In genomic region chr17:36942631-36943125, GRCh38 we compare ENCODE assay signal across 12 cellular contexts. TPM values are rescaled to one million over a fixed set of nuclear protein-coding genes. Genes with fewer than 3 reads are reported as not detected.
A peak's percentile ranks its signal among the peaks of the same experiment; 100 is the strongest.
DNase-seq lines count a peak whose midpoint lies in the region; ATAC-seq and TF ChIP-seq lines count a peak whose summit lies in the region.
"Had no signal": no experiment of that assay in that cellular context is flagged by ENCODE, and none has a peak within 500 bp of the region (broad histone marks: within the 10 kb centered on the region; RNA-seq: fewer than 3 reads in every experiment).

No MANE protein-coding gene starts in this region.

- peaks cover 37 to 71% of the 10 kb centered on the region in 2 experiments for H3K4me1 Mint-ChIP-seq in H9
- H3K4me1 Mint-ChIP-seq in glutamatergic neuron (ENCODE audit: low read depth, unreplicated experiment): peaks cover 8% of the 10 kb centered on the region

- H3K27ac ChIP-seq in H9 (ENCODE audit: insufficient read length, low read depth, low read length): no peak overlapping the region
- H3K27ac ChIP-seq in osteoblast (ENCODE audit: low read depth, low read length): no peak overlapping the region

- H3K23me2 ChIP-seq in H9 (ENCODE audit: insufficient read length, low read depth, low read length, poor library complexity, severe bottlenecking): no peaks in the 10 kb centered on the region

- peak overlapping the region; percentile 37 for H3K4me2 ChIP-seq in H9 (ENCODE audit: insufficient read depth, insufficient read length, low read length)
- H3K4me2 ChIP-seq in osteoblast (ENCODE audit: insufficient read depth, low read length): no peak overlapping the region

- H3K4ac ChIP-seq in H9 (ENCODE audit: low read depth, low read length): no peak overlapping the region

- H2BK12ac ChIP-seq in H9 (ENCODE audit: insufficient read length, low read depth, low read length): no peak overlapping the region

- H3K4me3 ChIP-seq in osteoblast (ENCODE audit: insufficient read depth, low read length): no peak overlapping the region

- H4K8ac ChIP-seq in H9 (replicated peaks; ENCODE audit: insufficient read length, low read depth, low read length): no peak overlapping the region

- H4K91ac ChIP-seq in H9 (ENCODE audit: insufficient read length, low read depth, low read length): no peak overlapping the region

- H3K36me3 Mint-ChIP-seq in H9 (ENCODE audit: insufficient read depth in 1 of 3, low read depth in 3 of 3) (no peaks in the 10 kb centered on the region; a peak in 1 of 7 replicates), glutamatergic neuron (ENCODE audit: unreplicated experiment) (no peaks in the 10 kb centered on the region)

- H3K56ac ChIP-seq in H9 (ENCODE audit: insufficient read length, low read depth, low read length): no peak overlapping the region

- H4K20me1 ChIP-seq in H9 (ENCODE audit: control insufficient read depth, insufficient read depth, insufficient read length): peaks cover 4% of the 10 kb centered on the region
- no peaks in the 10 kb centered on the region for H4K20me1 ChIP-seq in osteoblast (ENCODE audit: insufficient read depth, low read length)

- TF ChIP-seq CTCF in H9 (conservative IDR thresholded peaks at IDR 0.05): no peak
- TF ChIP-seq CTCF in glutamatergic neuron (IDR thresholded peaks at IDR 0.05; ENCODE audit: partially characterized antibody, unreplicated experiment): no peak
- no peak for TF ChIP-seq CTCF in osteoblast (IDR thresholded peaks at IDR 0.05; ENCODE audit: extremely low read depth, low read depth, low read length)

- no CpG with 5 or more reads among the region's 59 CpGs for WGBS in H9 (ENCODE audit: extremely low coverage, insufficient read length, low lambda C conversion rate)

- H3K4me1 ChIP-seq in H9 (ENCODE audit: insufficient read depth, low read length) (no peaks in the 10 kb centered on the region), osteoblast (ENCODE audit: insufficient read depth, low read length) (no peaks in the 10 kb centered on the region)

- H3K27me3 Mint-ChIP-seq in H9 (ENCODE audit: low read depth) (peaks cover 100% of the 10 kb centered on the region), glutamatergic neuron (ENCODE audit: unreplicated experiment) (peaks cover 49% of the 10 kb centered on the region)

- no peaks in the 10 kb centered on the region for H3K36me3 ChIP-seq in osteoblast (ENCODE audit: insufficient read depth, low read length)

- no peak overlapping the region for H3T11ph ChIP-seq in H9 (ENCODE audit: low read length)

- H3K18ac ChIP-seq in H9 (ENCODE audit: insufficient read length, low read depth, low read length): no peak overlapping the region

- H2AFZ ChIP-seq in H9 (ENCODE audit: low read length): no peak overlapping the region
- H2AFZ ChIP-seq in osteoblast (ENCODE audit: low read length): no peak overlapping the region

- H2BK20ac ChIP-seq in H9 (ENCODE audit: low read depth, low read length, poor library complexity, severe bottlenecking): no peak overlapping the region

- H3K79me2 ChIP-seq in H9 (ENCODE audit: insufficient read depth, low read length) (no peaks in the 10 kb centered on the region), osteoblast (ENCODE audit: insufficient read depth, low read length) (no peaks in the 10 kb centered on the region)

- H3K4me3 Mint-ChIP-seq in H9 (peak overlapping the region in 1 of 2 experiments; percentile 57; a peak in 2 of 5 replicates), glutamatergic neuron (ENCODE audit: unreplicated experiment) (no peak overlapping the region)

- no peak overlapping the region for H3K9ac ChIP-seq in H9 (ENCODE audit: extremely low read depth, insufficient read length, low read length)

- H3K9me3 Mint-ChIP-seq in H9 (peaks cover 0 to 5% of the 10 kb centered on the region in 2 experiments; a peak in 1 of 5 replicates), glutamatergic neuron (ENCODE audit: unreplicated experiment) (peaks cover 21% of the 10 kb centered on the region)

- H3K27ac Mint-ChIP-seq in H9 (no peak overlapping the region), glutamatergic neuron (ENCODE audit: unreplicated experiment) (no peak overlapping the region)

- H2AK5ac ChIP-seq in H9 (ENCODE audit: insufficient read length, low read length): no peak overlapping the region

- no peak overlapping the region for H2BK5ac ChIP-seq in H9 (ENCODE audit: insufficient read length, low read length)

- H3K79me1 ChIP-seq in H9 (ENCODE audit: insufficient read depth, low read depth, low read length, poor library complexity, severe bottlenecking): no peaks in the 10 kb centered on the region

- no peak for ATAC-seq in HG03439 (IDR thresholded peaks at IDR 0.05; ENCODE audit: unreplicated experiment)

- no peak overlapping the region for H3K23ac ChIP-seq in H9 (ENCODE audit: insufficient read length, low read depth, low read length)

- peak; percentile 55 for DNase-seq in D341Med (ENCODE audit: low spot score)
- DNase-seq in H9: peak; percentile 42
- DNase-seq in glutamatergic neuron: peak; percentile 29
- DNase-seq in osteoblast (ENCODE audit: insufficient read length, low spot score, missing footprints): peak; percentile 84
- no peak for DNase-seq in SIG-M5 (lab: John Stamatoyannopoulos, UW)
- DNase-seq in DMS 273 treated with DMSO at 0.1 percent for 48 hours (lab: John Stamatoyannopoulos, UW): no peak
- DNase-seq: COR-L47, hippocampal formation, Karpas-422, NCI-H187 treated with DMSO at 0.1 percent for 48 hours, SHP77 had no signal

- H3K9me3 ChIP-seq in H9 (ENCODE audit: control insufficient read depth, low read depth, low read length): no peaks in the 10 kb centered on the region
- H3K9me3 ChIP-seq in osteoblast (ENCODE audit: low read depth, low read length): no peaks in the 10 kb centered on the region

- H2BK120ac ChIP-seq in H9 (ENCODE audit: low read depth, low read length, poor library complexity, severe bottlenecking): no peak overlapping the region

- H3K27me3 ChIP-seq in H9 (ENCODE audit: insufficient read depth, low read length) (peaks cover 92% of the 10 kb centered on the region), osteoblast (ENCODE audit: insufficient read depth, low read length) (peaks cover 99% of the 10 kb centered on the region)

- H4K5ac ChIP-seq in H9 (ENCODE audit: insufficient read length, low read depth, low read length): no peak overlapping the region

- H2BK15ac ChIP-seq in H9 (ENCODE audit: low read depth, low read length): no peak overlapping the region

- H3K14ac ChIP-seq in H9 (ENCODE audit: insufficient read depth, low read length): no peak overlapping the region

RNA-seq across cellular contexts. Expression of gene LHX1, which starts 5.4 kb away (rescaled TPM):
- total RNA-seq in H9 (2021) (0.20 and 0.22 TPM in 2 replicates), glutamatergic neuron (ENCODE audit: unreplicated experiment) (2.6 TPM), osteoblast (not detected in 2 replicates)

RNA-seq across cellular contexts. Expression of gene AATF, which starts 6.1 kb away (rescaled TPM):
- total RNA-seq in H9 (2021) (69.6 and 74.9 TPM in 2 replicates), glutamatergic neuron (ENCODE audit: unreplicated experiment) (22.5 TPM), osteoblast (22.4 and 24.2 TPM in 2 replicates)

Comparison
In these comparisons a context has a peak if more than half of its experiments do, and no peak if none do; other contexts are left out.
1. DNase-seq: peak in D341Med (single experiment), H9 (single experiment), glutamatergic neuron (single experiment) and osteoblast (single experiment); none in SIG-M5 (single experiment) and DMS 273 treated with DMSO at 0.1 percent for 48 hours (single experiment).